In genomic region chr6:38239719-38240451, GRCh38 we compare ENCODE assay signal across 13 cellular contexts.
DNase-seq lines count a peak whose midpoint lies in the region; ATAC-seq and TF ChIP-seq lines count a peak whose summit lies in the region.
"Had no signal": no experiment of that assay in that cellular context is flagged by ENCODE, and none has a peak within 500 bp of the region (broad histone marks: within the 10 kb centered on the region; RNA-seq: fewer than 3 reads in every experiment).

No MANE protein-coding gene starts in this region.

- H3K9ac ChIP-seq in mesenchymal stem cell (ENCODE audit: low read length) = no peak overlapping the region

- H3K14ac ChIP-seq in mesenchymal stem cell (ENCODE audit: low read length in 2 of 2) = no peak overlapping the region

- DNase-seq in NCI-H2081 (lab: John Stamatoyannopoulos, UW) = peak; percentile 39 to 72
- DNase-seq in NCI-H2081 treated with DMSO at 0.1 percent for 48 hours (lab: John Stamatoyannopoulos, UW) = no peak
- peak; percentile 63 for DNase-seq in NCI-H146 (lab: John Stamatoyannopoulos, UW)
- DNase-seq in mesenchymal stem cell = no peak
- no peak for DNase-seq in islet precursor cell
- DNase-seq in HuH-7.5 (ENCODE audit: low spot score) = no peak
- DNase-seq: activated CD4-positive, alpha-beta T cell treated with anti-CD3 and anti-CD28 coated beads, Interleukin-2, amount 50 U/mL, for 48 hours; effector CD8-positive, alpha-beta T cell; NCI-H1048; stimulated activated CD4-positive, alpha-beta T cell treated with anti-CD3 and anti-CD28 coated beads, Interleukin-4, amount 100 ng/mL, for 1 hour had no signal

- peak overlapping the region; percentile 72 for H4K91ac ChIP-seq in mesenchymal stem cell (ENCODE audit: low read length)

- peak overlapping the region in 1 of 2 experiments; percentile 77 for H3K18ac ChIP-seq in mesenchymal stem cell (ENCODE audit: low read depth in 1 of 2, low read length in 2 of 2)

- no peak overlapping the region for H2BK120ac ChIP-seq in mesenchymal stem cell (ENCODE audit: low read depth, low read length)

- H2AFZ ChIP-seq in mesenchymal stem cell (ENCODE audit: low read depth, low read length) = no peak overlapping the region

- peak overlapping the region; percentile 44 for H3K27ac ChIP-seq in VCaP
- no peak overlapping the region for H3K27ac ChIP-seq in mesenchymal stem cell (ENCODE audit: low read length, poor library complexity, severe bottlenecking)
- H3K27ac ChIP-seq: SJSA1 had no signal

- H3K9me3 ChIP-seq in mesenchymal stem cell (ENCODE audit: control insufficient read depth, low read length) = no peaks in the 10 kb centered on the region
- H3K9me3 ChIP-seq: SJSA1 had no signal

- TF ChIP-seq CTCF in VCaP (conservative IDR thresholded peaks at IDR 0.05) = no peak

- H2AK5ac ChIP-seq in mesenchymal stem cell (ENCODE audit: low read length, severe bottlenecking) = no peak overlapping the region

- 73% methylated on average over 5 of the region's 5 CpGs for WGBS in mesenchymal stem cell

- H3K4me2 ChIP-seq in mesenchymal stem cell (ENCODE audit: low read length, poor library complexity, severe bottlenecking) = no peak overlapping the region

- H2BK5ac ChIP-seq in mesenchymal stem cell (ENCODE audit: low read depth, low read length, poor library complexity, severe bottlenecking) = no peak overlapping the region

- no peaks in the 10 kb centered on the region for H3K79me1 ChIP-seq in mesenchymal stem cell (replicated peaks; ENCODE audit: low read length, poor library complexity, severe bottlenecking)

- H2BK15ac ChIP-seq in mesenchymal stem cell (ENCODE audit: low read depth, poor library complexity, severe bottlenecking) = no peak overlapping the region

- no peak for ATAC-seq in GM21619 (IDR thresholded peaks at IDR 0.05; ENCODE audit: unreplicated experiment)

- H3K36me3 ChIP-seq in mesenchymal stem cell (ENCODE audit: control insufficient read depth in 1 of 2, insufficient read depth in 2 of 2, low read depth in 1 of 2, low read length in 2 of 2) = no peaks in the 10 kb centered on the region
- H3K36me3 ChIP-seq: SJSA1 had no signal

- no peak overlapping the region for H4K8ac ChIP-seq in mesenchymal stem cell (ENCODE audit: low read length)

- H3K27me3 ChIP-seq in mesenchymal stem cell (ENCODE audit: control insufficient read depth in 1 of 2, insufficient read depth in 1 of 2, low read length in 2 of 2) = no peaks in the 10 kb centered on the region
- H3K27me3 ChIP-seq: SJSA1 had no signal

- no peak overlapping the region for H2BK12ac ChIP-seq in mesenchymal stem cell (ENCODE audit: low read length in 2 of 2)

- H3K23ac ChIP-seq in mesenchymal stem cell (ENCODE audit: low read length in 2 of 2) = no peak overlapping the region

- no peak overlapping the region for H3K4ac ChIP-seq in mesenchymal stem cell (ENCODE audit: low read depth in 1 of 2, low read length in 2 of 2)

- no peak overlapping the region for H3K4me3 ChIP-seq in mesenchymal stem cell (ENCODE audit: insufficient read depth in 1 of 2, low read depth in 1 of 2, low read length in 2 of 2)
- H3K4me3 ChIP-seq: SJSA1 had no signal

- H3K4me1 ChIP-seq in mesenchymal stem cell (ENCODE audit: control insufficient read depth, insufficient read depth, low read depth, low read length) = peaks cover 4% of the 10 kb centered on the region

Comparison
In these comparisons a context has a peak if more than half of its experiments do, and no peak if none do; other contexts are left out.
1. DNase-seq: peak in NCI-H2081 (2 of 2) and NCI-H146 (single experiment); none in NCI-H2081 treated with DMSO at 0.1 percent for 48 hours (single experiment), mesenchymal stem cell (single experiment), islet precursor cell (single experiment) and HuH-7.5 (single experiment).